15 cellular contexts compared by ENCODE assay signal in genomic region chr2:138522556-138522955, GRCh38. TPM values are rescaled to one million over a fixed set of nuclear protein-coding genes. Genes with fewer than 3 reads are reported as not detected.
A peak's percentile ranks its signal among the peaks of the same experiment; 100 is the strongest.
DNase-seq lines count a peak whose midpoint lies in the region; ATAC-seq and TF ChIP-seq lines count a peak whose summit lies in the region.
"Had no signal": no experiment of that assay in that cellular context is flagged by ENCODE, and none has a peak within 500 bp of the region (broad histone marks: within the 10 kb centered on the region; RNA-seq: fewer than 3 reads in every experiment).

No MANE protein-coding gene starts in this region.

- no peaks in the 10 kb centered on the region for H3K27me3 Mint-ChIP-seq in glutamatergic neuron (ENCODE audit: unreplicated experiment)
- H3K27me3 Mint-ChIP-seq: activated naive CD8-positive, alpha-beta T cell treated with anti-CD3 and anti-CD28 coated beads for 36 hours had no signal

- no peaks in the 10 kb centered on the region for H3K9me3 Mint-ChIP-seq in glutamatergic neuron (ENCODE audit: unreplicated experiment)

- H3K4me3 Mint-ChIP-seq in glutamatergic neuron (ENCODE audit: unreplicated experiment): no peak overlapping the region
- H3K4me3 Mint-ChIP-seq: activated naive CD8-positive, alpha-beta T cell treated with anti-CD3 and anti-CD28 coated beads for 36 hours had no signal

- peaks cover 14% of the 10 kb centered on the region for H3K4me1 Mint-ChIP-seq in glutamatergic neuron (ENCODE audit: low read depth, unreplicated experiment)

- peak; percentile 31 for DNase-seq in GM10248 (ENCODE audit: extremely low spot score)
- no peak for DNase-seq in SHP77 (lab: John Stamatoyannopoulos, UW)
- no peak for DNase-seq in KG1 (lab: John Stamatoyannopoulos, UW)
- DNase-seq in glutamatergic neuron: no peak
- no peak for DNase-seq in NCI-H226
- DNase-seq: activated CD4-positive, CD25-positive, alpha-beta regulatory T cell treated with anti-CD3 and anti-CD28 coated beads, Interleukin-2, amount 50 U/mL, for 72 hours; activated naive CD8-positive, alpha-beta T cell treated with anti-CD3 and anti-CD28 coated beads for 36 hours; effector memory CD4-positive, alpha-beta T cell; mucosa of descending colon; NCI-H2171 treated with DMSO at 0.1 percent for 48 hours; stimulated activated CD4-positive, alpha-beta T cell treated with anti-CD3 and anti-CD28 coated beads, Interleukin-15, amount 100 ng/mL, for 24 hours had no signal

- ATAC-seq in GM19324 (IDR thresholded peaks at IDR 0.05; ENCODE audit: low FRiP score, unreplicated experiment): peak; percentile 64
- peak; percentile 77 for ATAC-seq in HG02763 (IDR thresholded peaks at IDR 0.05; ENCODE audit: unreplicated experiment)
- ATAC-seq in HG03520 (IDR thresholded peaks at IDR 0.05; ENCODE audit: unreplicated experiment): peak; percentile 80
- ATAC-seq: mucosa of descending colon, Right ventricle myocardium inferior had no signal

- H3K27ac Mint-ChIP-seq in glutamatergic neuron (ENCODE audit: unreplicated experiment): no peak overlapping the region
- H3K27ac Mint-ChIP-seq: activated naive CD8-positive, alpha-beta T cell treated with anti-CD3 and anti-CD28 coated beads for 36 hours had no signal

- TF ChIP-seq CTCF in GM10248 (IDR thresholded peaks at IDR 0.05; ENCODE audit: control extremely low read depth, extremely low read depth, low read depth, missing control alignments): no peak
- no peak for TF ChIP-seq CTCF in glutamatergic neuron (IDR thresholded peaks at IDR 0.05; ENCODE audit: partially characterized antibody, unreplicated experiment)

- CTCF ChIA-PET in GM10248 (lab: Yijun Ruan, JAX): interaction anchor here (0.7 to 6.2 kb wide), 5 partner anchors 13 to 46 kb away, joined by 3 to 65 read pairs (median 3); no protein-coding TSS in a partner anchor

- POLR2A ChIA-PET in GM10248 (lab: Yijun Ruan, JAX): interaction anchor here (1.1 kb wide), 1 partner anchor 13 kb away, joined by 4 read pairs; no protein-coding TSS in a partner anchor

- peaks cover 10% of the 10 kb centered on the region for H3K36me3 Mint-ChIP-seq in glutamatergic neuron (ENCODE audit: unreplicated experiment)

RNA-seq across cellular contexts. Expression of gene SPOPL, which starts 21.0 kb away (rescaled TPM):
- 19.4 TPM for total RNA-seq in glutamatergic neuron (ENCODE audit: unreplicated experiment)
